ENCODE assay signal across 10 cellular contexts in genomic region chr16:3183445-3184139, GRCh38. TPM values are rescaled to one million over a fixed set of nuclear protein-coding genes. Genes with fewer than 3 reads are reported as not detected.
DNase-seq lines count a peak whose midpoint lies in the region; FAIRE-seq and TF ChIP-seq lines count a peak whose summit lies in the region.
"Had no signal": no experiment of that assay in that cellular context is flagged by ENCODE, and none has a peak within 500 bp of the region (broad histone marks: within the 10 kb centered on the region; RNA-seq: fewer than 3 reads in every experiment).

No MANE protein-coding gene starts in this region.

- H3K27me3 Mint-ChIP-seq in activated naive CD4-positive, alpha-beta T cell treated with anti-CD3 and anti-CD28 coated beads for 36 hours (ENCODE audit: low read depth): peaks cover 65% of the 10 kb centered on the region
- H3K27me3 Mint-ChIP-seq in activated naive CD8-positive, alpha-beta T cell treated with anti-CD3 and anti-CD28 coated beads for 36 hours: peaks cover 93% of the 10 kb centered on the region
- peaks cover 32 to 74% (median 73%) of the 10 kb centered on the region in 3 donors for H3K27me3 Mint-ChIP-seq in immature natural killer cell (ENCODE audit: low read depth in 3 of 3)

- no peaks in the 10 kb centered on the region for H3K9me3 Mint-ChIP-seq in activated naive CD4-positive, alpha-beta T cell treated with anti-CD3 and anti-CD28 coated beads for 36 hours
- peaks cover 9% of the 10 kb centered on the region for H3K9me3 Mint-ChIP-seq in activated naive CD8-positive, alpha-beta T cell treated with anti-CD3 and anti-CD28 coated beads for 36 hours
- H3K9me3 Mint-ChIP-seq in immature natural killer cell: peaks cover 0 to 1% (median 0%) of the 10 kb centered on the region in 6 donors

- no peak for DNase-seq in activated naive CD4-positive, alpha-beta T cell treated with anti-CD3 and anti-CD28 coated beads for 36 hours
- no peak for DNase-seq in activated naive CD4-positive, alpha-beta T cell (lab: John Stamatoyannopoulos, UW)
- DNase-seq in activated naive CD8-positive, alpha-beta T cell treated with anti-CD3 and anti-CD28 coated beads for 36 hours: no peak
- DNase-seq in immature natural killer cell (no peak), testis (no peak), amygdala (lab: John Stamatoyannopoulos, UW) (no peak), GM19239 (ENCODE audit: insufficient read length, low spot score) (no peak), hepatic stellate cell (ENCODE audit: low spot score) (no peak)
- DNase-seq: DND-41 had no signal

- no peak for TF ChIP-seq POLR2A in testis (IDR thresholded peaks at IDR 0.05)

- no peak overlapping the region for H3K27ac Mint-ChIP-seq in activated naive CD4-positive, alpha-beta T cell treated with anti-CD3 and anti-CD28 coated beads for 36 hours
- peak overlapping the region; percentile 78 for H3K27ac Mint-ChIP-seq in activated naive CD8-positive, alpha-beta T cell treated with anti-CD3 and anti-CD28 coated beads for 36 hours
- H3K27ac Mint-ChIP-seq in immature natural killer cell: peak overlapping the region in 2 of 6 donors; percentile 63 to 85

- intact Hi-C loops in activated naive CD4-positive, alpha-beta T cell treated with anti-CD3 and anti-CD28 coated beads for 36 hours (cut with micrococcal nuclease): loop anchor here (2.0 to 5.0 kb wide), 2 partner anchors 124 to 275 kb away; partner anchors contain the start of genes TIGD7 and ZNF75A
- intact Hi-C loops in testis (cut with DNase I; ENCODE audit: low total_unique reads): no loop called here

- no peaks in the 10 kb centered on the region for H3K36me3 ChIP-seq in testis (ENCODE audit: low read depth, missing control alignments)

- H3K9me3 ChIP-seq in testis: no peaks in the 10 kb centered on the region

- peak overlapping the region; percentile 31 to 34 for H3K4me3 ChIP-seq in testis

- peaks cover 8% of the 10 kb centered on the region for H3K27me3 ChIP-seq in testis

- 3 to 5% methylated on average over 38 to 41 of the region's 42 CpGs for WGBS in testis, 2 donors

- H3K27ac ChIP-seq in testis: no peak overlapping the region

- TF ChIP-seq CTCF in testis (IDR thresholded peaks at IDR 0.05): no peak

- H3K4me3 Mint-ChIP-seq in activated naive CD4-positive, alpha-beta T cell treated with anti-CD3 and anti-CD28 coated beads for 36 hours: peak overlapping the region; percentile 81
- H3K4me3 Mint-ChIP-seq in activated naive CD8-positive, alpha-beta T cell treated with anti-CD3 and anti-CD28 coated beads for 36 hours: peak overlapping the region; percentile 83
- H3K4me3 Mint-ChIP-seq in immature natural killer cell: peak overlapping the region; percentile 73 to 91 (median 82)

- peaks cover 29% of the 10 kb centered on the region for H3K4me1 Mint-ChIP-seq in activated naive CD4-positive, alpha-beta T cell treated with anti-CD3 and anti-CD28 coated beads for 36 hours (ENCODE audit: low read depth)
- peaks cover 28% of the 10 kb centered on the region for H3K4me1 Mint-ChIP-seq in activated naive CD8-positive, alpha-beta T cell treated with anti-CD3 and anti-CD28 coated beads for 36 hours
- peaks cover 29 to 38% of the 10 kb centered on the region in 2 donors for H3K4me1 Mint-ChIP-seq in immature natural killer cell

- FAIRE-seq in GM19239 (lab: Jason Lieb, UNC): no peak

- H3K4me1 ChIP-seq in testis: peaks cover 5% of the 10 kb centered on the region

- CTCF ChIA-PET in activated naive CD4-positive, alpha-beta T cell treated with anti-CD3 and anti-CD28 coated beads for 36 hours (lab: Charles Lee): interaction anchor here (0.5 to 2.0 kb wide), 5 partner anchors 12 to 278 kb away, joined by 3 to 6 read pairs (median 4); no protein-coding TSS in a partner anchor

- peaks cover 1% of the 10 kb centered on the region for H3K36me3 Mint-ChIP-seq in activated naive CD4-positive, alpha-beta T cell treated with anti-CD3 and anti-CD28 coated beads for 36 hours (ENCODE audit: low read depth)
- peaks cover 8% of the 10 kb centered on the region for H3K36me3 Mint-ChIP-seq in activated naive CD8-positive, alpha-beta T cell treated with anti-CD3 and anti-CD28 coated beads for 36 hours
- H3K36me3 Mint-ChIP-seq in immature natural killer cell: peaks cover 0 to 6% (median 0%) of the 10 kb centered on the region in 3 donors

RNA-seq across cellular contexts. Expression of gene OR1F1, which starts 4.4 kb away (rescaled TPM):
- total RNA-seq in activated naive CD4-positive, alpha-beta T cell treated with anti-CD3 and anti-CD28 coated beads for 36 hours: not detected
- not detected for total RNA-seq in activated naive CD8-positive, alpha-beta T cell treated with anti-CD3 and anti-CD28 coated beads for 36 hours
- polyA plus RNA-seq in immature natural killer cell (not detected), testis (ENCODE audit: insufficient read depth, low read depth, low replicate concordance) (not detected)
- total RNA-seq in testis: not detected
- total RNA-seq: subcutaneous adipose tissue had no signal

RNA-seq across cellular contexts. Expression of gene ZNF213, which starts 48.8 kb away (rescaled TPM):
- 1 to 10 TPM; 6.1 to 6.5 TPM for total RNA-seq in activated naive CD4-positive, alpha-beta T cell treated with anti-CD3 and anti-CD28 coated beads for 36 hours
- 1 to 10 TPM; 7.6 to 9.1 TPM for total RNA-seq in activated naive CD8-positive, alpha-beta T cell treated with anti-CD3 and anti-CD28 coated beads for 36 hours
- polyA plus RNA-seq in immature natural killer cell: 1 to 10 TPM; 1.7 to 4.5 (median 2.4) TPM
- total RNA-seq in testis: 10 to 100 TPM; 43.1 to 57.3 TPM
- 46.8 TPM for polyA plus RNA-seq in testis (ENCODE audit: insufficient read depth, low read depth, low replicate concordance)

RNA-seq across cellular contexts. Expression of gene ZNF200, which starts 51.4 kb away (rescaled TPM):
- 10 to 100 TPM in 1 of 2 experiments, 1 to 10 TPM in 1; 9.7 to 10.1 TPM for total RNA-seq in activated naive CD4-positive, alpha-beta T cell treated with anti-CD3 and anti-CD28 coated beads for 36 hours
- 10 to 100 TPM; 12.2 to 12.8 TPM for total RNA-seq in activated naive CD8-positive, alpha-beta T cell treated with anti-CD3 and anti-CD28 coated beads for 36 hours
- polyA plus RNA-seq in immature natural killer cell: 10 to 100 TPM in 1 of 3 donors, 1 to 10 TPM in 2; 6.2 to 14.5 (median 9.8) TPM
- 10 to 100 TPM; 45.2 to 48.3 TPM for total RNA-seq in testis
- polyA plus RNA-seq in testis (ENCODE audit: insufficient read depth, low read depth, low replicate concordance): 41.9 TPM

Comparison
In these comparisons a context has a peak if more than half of its experiments do, and no peak if none do; other contexts are left out.
1. RNA of gene ZNF213, which starts 48.8 kb away (total RNA-seq): 43.1 to 57.3 TPM in testis; 7.6 to 9.1 TPM in activated naive CD8-positive, alpha-beta T cell treated with anti-CD3 and anti-CD28 coated beads for 36 hours and 6.1 to 6.5 TPM in activated naive CD4-positive, alpha-beta T cell treated with anti-CD3 and anti-CD28 coated beads for 36 hours; every median in the first group is over 4 times any median in the second.
2. Peak in every context shown above with its lines, with median percentiles within 50 percentile points of each other: H3K4me3 Mint-ChIP-seq.